25 cellular contexts compared by ENCODE assay signal in genomic region chr2:96399342-96400048, GRCh38.
DNase-seq lines count a peak whose midpoint lies in the region; ATAC-seq, FAIRE-seq and TF ChIP-seq lines count a peak whose summit lies in the region.
"Had no signal": no experiment of that assay in that cellular context is flagged by ENCODE, and none has a peak within 500 bp of the region (broad histone marks: within the 10 kb centered on the region; RNA-seq: fewer than 3 reads in every experiment).

No MANE protein-coding gene starts in this region.

- WGBS in testis, 2 donors = 79 to 85% methylated on average over 4 of the region's 4 CpGs

- H3K4me3 ChIP-seq in HEK293 (ENCODE audit: low read depth, low read length) (no peak overlapping the region), bronchial epithelial cell (ENCODE audit: low read depth, low read length) (no peak overlapping the region), testis (no peak overlapping the region)
- H3K4me3 ChIP-seq: SJCRH30, spleen, upper lobe of left lung had no signal

- CTCF ChIA-PET in HEK293 (lab: Yijun Ruan, JAX) = interaction anchor here (0.7 kb wide), 1 partner anchor 137 kb away, joined by 3 read pairs; no protein-coding TSS in a partner anchor

- H3K4me1 ChIP-seq in HEK293 (ENCODE audit: control insufficient read depth, insufficient read depth, low read length) (no peaks in the 10 kb centered on the region), testis (no peaks in the 10 kb centered on the region)

- no peaks in the 10 kb centered on the region for H3K9me3 ChIP-seq in HEK293 (ENCODE audit: control insufficient read depth, insufficient read depth, low read depth, low read length)
- no peaks in the 10 kb centered on the region for H3K9me3 ChIP-seq in testis
- H3K9me3 ChIP-seq: SJCRH30, spleen, upper lobe of left lung had no signal

- peak; percentile 52 for FAIRE-seq in bronchial epithelial cell (lab: Jason Lieb, UNC)
- FAIRE-seq: islet of Langerhans had no signal

- no peak for TF ChIP-seq CTCF in HEK293 (tag by site-specific recombination; IDR thresholded peaks at IDR 0.05)
- no peak for TF ChIP-seq CTCF in bronchial epithelial cell (IDR thresholded peaks at IDR 0.05; ENCODE audit: insufficient read depth, low read length, severe bottlenecking)
- no peak for TF ChIP-seq CTCF in testis (IDR thresholded peaks at IDR 0.05)

- H3K27ac ChIP-seq in HEK293 (ENCODE audit: extremely low read depth, low read depth, low read length) = no peak overlapping the region
- H3K27ac ChIP-seq in testis = no peak overlapping the region
- H3K27ac ChIP-seq: KMS-11, SJCRH30, spleen had no signal

- DNase-seq in 8988T (peak; percentile 33), bronchial epithelial cell (ENCODE audit: low read depth) (no peak), mesenteric fat pad (ENCODE audit: low spot score) (peak; percentile 30), DMS153 treated with DMSO at 0.1 percent for 48 hours (lab: John Stamatoyannopoulos, UW; ENCODE audit: unreplicated experiment) (no peak), testis (no peak), NCI-H2171 treated with DMSO at 0.1 percent for 48 hours (lab: John Stamatoyannopoulos, UW) (no peak)
- DNase-seq: activated CD4-positive, alpha-beta T cell treated with anti-CD3 and anti-CD28 coated beads, Interleukin-2, amount 50 U/mL, for 48 hours; activated CD4-positive, CD25-positive, alpha-beta regulatory T cell; activated effector memory CD4-positive, alpha-beta T cell treated with anti-CD3 and anti-CD28 coated beads, Interleukin-2, amount 50 U/mL, for 16 hours; activated naive CD8-positive, alpha-beta T cell treated with anti-CD3 and anti-CD28 coated beads, Interleukin-2, amount 50 U/mL, for 24 hours; C1 segment of cervical spinal cord; DMS79; GDM1; midbrain; naive thymus-derived CD4-positive, alpha-beta T cell; NCI-H1436 treated with DMSO at 0.1 percent for 48 hours; NCI-H82; spleen; T-cell; upper lobe of left lung had no signal

- POLR2A ChIA-PET in HEK293 (lab: Yijun Ruan, JAX) = no interaction called here

- H3K27me3 ChIP-seq in bronchial epithelial cell (ENCODE audit: control insufficient read depth, insufficient read depth, low read length) (peaks cover 6% of the 10 kb centered on the region), testis (no peaks in the 10 kb centered on the region)
- H3K27me3 ChIP-seq: spleen had no signal

- no peak for ATAC-seq in GM21447 (IDR thresholded peaks at IDR 0.05; ENCODE audit: unreplicated experiment)
- ATAC-seq: activated naive CD8-positive, alpha-beta T cell treated with anti-CD3 and anti-CD28 coated beads, Interleukin-2, amount 50 U/mL, for 24 hours; naive thymus-derived CD4-positive, alpha-beta T cell; T-cell had no signal

- no peak for TF ChIP-seq POLR2A in testis (IDR thresholded peaks at IDR 0.05)

- H3K36me3 ChIP-seq in HEK293 (ENCODE audit: control insufficient read depth in 2 of 2, insufficient read depth in 1 of 2, low read length in 2 of 2) (no peaks in the 10 kb centered on the region), bronchial epithelial cell (ENCODE audit: control insufficient read depth, insufficient read depth, low read length) (no peaks in the 10 kb centered on the region), testis (ENCODE audit: low read depth, missing control alignments) (no peaks in the 10 kb centered on the region)
- H3K36me3 ChIP-seq: SJCRH30, spleen, upper lobe of left lung had no signal

- intact Hi-C loops in testis (cut with DNase I; ENCODE audit: low total_unique reads) = loop anchor here (10.0 kb wide), 1 partner anchor 105 kb away; the partner anchor contains the start of gene NEURL3

TF ChIP-seq in HEK293, 187 proteins besides CTCF, POLR2A, EP300 and RAD21:
- TF ChIP-seq ZNF112 (tag by site-specific recombination; IDR thresholded peaks at IDR 0.05) (no peak), ZNF398 (tag by site-specific recombination; IDR thresholded peaks at IDR 0.05) (0 out of 2 replicates have a peak, but pooled peaks have one; percentile 10), GLIS1 (tag by site-specific recombination; IDR thresholded peaks at IDR 0.05) (peak; percentile 27; the same call in 1 of the 2 replicates), ZIC2 (tag by site-specific recombination; IDR thresholded peaks at IDR 0.05) (peak; percentile 66), ZSCAN4 (tag by site-specific recombination; IDR thresholded peaks at IDR 0.05) (peak; percentile 81), SETDB1 (IDR thresholded peaks at IDR 0.05; ENCODE audit: insufficient read length, low read length) (no peak), ZNF558 (tag by site-specific recombination; IDR thresholded peaks at IDR 0.05) (no peak), REPIN1 (tag by site-specific recombination; IDR thresholded peaks at IDR 0.05; ENCODE audit: low read depth) (no peak), KLF17 (tag by site-specific recombination; IDR thresholded peaks at IDR 0.05) (no peak)

Comparison
In these comparisons a context has a peak if more than half of its experiments do, and no peak if none do; other contexts are left out.
1. DNase-seq: peak in 8988T (single experiment) and mesenteric fat pad (single experiment); none in bronchial epithelial cell (single experiment), DMS153 treated with DMSO at 0.1 percent for 48 hours (single experiment), testis (single experiment) and NCI-H2171 treated with DMSO at 0.1 percent for 48 hours (single experiment).